ENCODE assay signal across 8 cellular contexts in the genomic region with DNA sequence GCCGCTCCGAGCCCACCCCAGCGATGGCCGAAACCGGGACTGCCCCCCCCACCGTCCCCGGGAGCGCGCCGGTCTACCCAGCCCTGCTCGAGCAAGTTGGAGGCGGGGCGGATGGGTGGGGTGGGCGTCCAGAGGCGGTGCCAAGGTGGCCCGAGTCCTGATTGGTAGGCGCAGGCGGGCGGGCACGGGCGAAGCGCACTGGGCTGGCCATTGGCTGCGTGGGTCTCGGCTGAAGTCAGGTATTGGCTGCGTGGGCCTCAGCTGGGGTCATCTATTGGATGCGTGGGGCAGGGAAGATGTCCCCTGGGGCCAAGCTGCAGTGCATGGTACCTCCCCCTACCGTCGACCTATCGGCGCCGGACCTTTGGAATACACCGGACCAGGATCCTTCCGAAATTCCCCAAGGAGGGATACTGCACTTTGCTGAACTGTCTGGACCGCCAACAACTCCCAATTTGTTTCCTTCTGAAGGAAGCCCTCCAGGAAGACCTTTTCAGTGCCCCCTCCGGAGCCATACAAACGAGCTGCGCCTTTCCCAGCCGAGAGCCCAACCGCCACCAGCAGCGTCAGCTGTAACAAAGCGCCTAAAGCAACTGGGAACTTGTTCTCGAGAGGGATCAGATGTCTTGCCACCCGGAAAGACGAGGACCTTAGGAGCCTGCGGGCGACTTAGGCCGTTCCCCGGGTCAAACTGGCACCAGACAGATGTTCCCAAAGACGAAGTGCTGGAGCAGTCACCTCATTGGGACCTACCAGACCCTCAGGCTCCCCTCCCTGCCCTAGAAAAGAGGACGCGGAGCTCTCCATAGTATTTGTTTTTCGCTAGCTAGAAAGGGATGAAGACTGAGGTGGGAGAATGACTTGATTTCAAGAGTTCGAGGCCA. TPM values are rescaled to one million over a fixed set of nuclear protein-coding genes. Genes with fewer than 3 reads are reported as not detected.
A peak's percentile ranks its signal among the peaks of the same experiment; 100 is the strongest.
DNase-seq lines count a peak whose midpoint lies in the region; FAIRE-seq and TF ChIP-seq lines count a peak whose summit lies in the region.

A gene with protein sequence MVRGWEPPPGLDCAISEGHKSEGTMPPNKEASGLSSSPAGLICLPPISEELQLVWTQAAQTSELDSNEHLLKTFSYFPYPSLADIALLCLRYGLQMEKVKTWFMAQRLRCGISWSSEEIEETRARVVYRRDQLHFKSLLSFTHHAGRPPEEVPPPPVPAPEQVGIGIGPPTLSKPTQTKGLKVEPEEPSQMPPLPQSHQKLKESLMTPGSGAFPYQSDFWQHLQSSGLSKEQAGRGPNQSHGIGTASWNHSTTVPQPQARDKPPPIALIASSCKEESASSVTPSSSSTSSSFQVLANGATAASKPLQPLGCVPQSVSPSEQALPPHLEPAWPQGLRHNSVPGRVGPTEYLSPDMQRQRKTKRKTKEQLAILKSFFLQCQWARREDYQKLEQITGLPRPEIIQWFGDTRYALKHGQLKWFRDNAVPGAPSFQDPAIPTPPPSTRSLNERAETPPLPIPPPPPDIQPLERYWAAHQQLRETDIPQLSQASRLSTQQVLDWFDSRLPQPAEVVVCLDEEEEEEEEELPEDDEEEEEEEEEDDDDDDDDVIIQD (minus strand): TSS at position 113 of the 884 bp plus-strand sequence. CDS start 180 bp downstream, outside the sequence.

- H3K4me2 ChIP-seq in Loucy (ENCODE audit: low read depth, low read length, poor library complexity, severe bottlenecking), result peak within 1 kb of the TSS; percentile 91
- peak within 1 kb of the TSS; percentile 84 for H3K4me2 ChIP-seq in neural cell (ENCODE audit: low read length)

- peak; percentile 15 for TF ChIP-seq RAD21 in neural cell (conservative IDR thresholded peaks at IDR 0.05)

- WGBS in stomach, 5 donors, result 1 to 2% (median 1%) methylated on average over 28 to 53 of the region's 53 CpGs

- intact Hi-C loops in stomach (cut with DNase I; ENCODE audit: low total_unique reads), result no loop called here

- H2AFZ ChIP-seq in Loucy (ENCODE audit: low read length) (peak within 1 kb of the TSS; percentile 99), neural cell (ENCODE audit: low read depth, low read length) (peak within 1 kb of the TSS; percentile 75)

- H3K27me3 ChIP-seq in Loucy (ENCODE audit: insufficient read depth, low read length, poor library complexity, severe bottlenecking), result no peaks in the 10 kb centered on the region
- H3K27me3 ChIP-seq in neural cell (ENCODE audit: insufficient read depth, low read depth, low read length), result no peaks in the 10 kb centered on the region
- H3K27me3 ChIP-seq in stomach, result no peaks in the 10 kb centered on the region

- DNase-seq in ELF-1 (ENCODE audit: low read depth, low spot score), result peak; percentile 99
- peak; percentile 89 for DNase-seq in H54 (ENCODE audit: insufficient read length, low spot score)
- peak; percentile 98 for DNase-seq in activated T-helper 9 cell treated with anti-CD3 and anti-CD28 coated beads, Interleukin-2, amount 50 U/mL, for 16 hours (ENCODE audit: low read depth)
- peak; percentile 98 for DNase-seq in fibroblast of the aortic adventitia (ENCODE audit: low read depth)
- peak; percentile 99 for DNase-seq in stomach

- H3K4me1 ChIP-seq in Loucy (ENCODE audit: insufficient read depth, low read length, poor library complexity, severe bottlenecking) (peaks cover 24% of the 10 kb centered on the region), stomach (peaks cover 11 to 35% (median 29%) of the 10 kb centered on the region in 4 donors)

- TF ChIP-seq CTCF in Loucy (conservative IDR thresholded peaks at IDR 0.05; ENCODE audit: low read length) (no peak), fibroblast of the aortic adventitia (IDR thresholded peaks at IDR 0.05; ENCODE audit: insufficient read depth, low read length) (peak; percentile 8), neural cell (IDR thresholded peaks at IDR 0.05; ENCODE audit: poor library complexity, severe bottlenecking) (peak; percentile 48), stomach (IDR thresholded peaks at IDR 0.05) (peak in 4 of 7 experiments; percentile 10 to 32 (median 19))

- H3F3A ChIP-seq in Loucy (ENCODE audit: low read depth), result no peaks in the 10 kb centered on the region; the same call in 1 of the 2 replicates
- no peaks in the 10 kb centered on the region for H3F3A ChIP-seq in neural cell (ENCODE audit: insufficient read depth, low read length, poor library complexity, severe bottlenecking)

- no peaks in the 10 kb centered on the region for H3K9me3 ChIP-seq in Loucy (ENCODE audit: insufficient read depth, low read depth, low read length)
- no peaks in the 10 kb centered on the region for H3K9me3 ChIP-seq in neural cell (ENCODE audit: low read length)
- H3K9me3 ChIP-seq in stomach, result no peaks in the 10 kb centered on the region

- H3K36me3 ChIP-seq in Loucy (ENCODE audit: insufficient read depth, low read length) (no peaks in the 10 kb centered on the region), neural cell (ENCODE audit: insufficient read depth, low read length) (no peaks in the 10 kb centered on the region), stomach (peaks cover 0 to 6% (median 0%) of the 10 kb centered on the region in 4 donors)

- H3K27ac ChIP-seq in neural cell (ENCODE audit: low read length) (peak within 1 kb of the TSS; percentile 86), stomach (peak within 1 kb of the TSS; percentile 87 to 97 (median 96))

- peak; percentile 48 for TF ChIP-seq POLR2A in H54 (IDR thresholded peaks at IDR 0.05; ENCODE audit: low read depth, low read length)
- TF ChIP-seq POLR2A in Raji (IDR thresholded peaks at IDR 0.05; ENCODE audit: insufficient read depth, low read depth, low read length), result peak; percentile 69; the same call in 1 of the 2 replicates
- peak in 2 of 4 donors; percentile 11 to 72 for TF ChIP-seq POLR2A in stomach (IDR thresholded peaks at IDR 0.05)

- H3K4me3 ChIP-seq in Loucy (ENCODE audit: low read length, poor library complexity, severe bottlenecking), result peak within 1 kb of the TSS; percentile 97
- peak within 1 kb of the TSS; percentile 77 for H3K4me3 ChIP-seq in fibroblast of the aortic adventitia (ENCODE audit: low read depth, low read length)
- peak within 1 kb of the TSS; percentile 94 for H3K4me3 ChIP-seq in neural cell (ENCODE audit: low read length)
- peak within 1 kb of the TSS; percentile 64 to 92 (median 74) for H3K4me3 ChIP-seq in stomach

- peaks cover 28% of the 10 kb centered on the region; the same call in 1 of the 2 replicates for H3K79me2 ChIP-seq in Loucy (ENCODE audit: insufficient read depth, low read length)
- H3K79me2 ChIP-seq in neural cell (replicated peaks; ENCODE audit: insufficient read depth, low read length), result peaks cover 9% of the 10 kb centered on the region

- H3K9ac ChIP-seq in Loucy (ENCODE audit: low read depth, low read length, poor library complexity, severe bottlenecking) (peak within 1 kb of the TSS; percentile 92), neural cell (ENCODE audit: low read length) (peak within 1 kb of the TSS; percentile 80)

- H3K9me2 ChIP-seq in Loucy (replicated peaks; ENCODE audit: low read depth, low read length) (no peaks in the 10 kb centered on the region), neural cell (ENCODE audit: insufficient read depth, low read length) (no peaks in the 10 kb centered on the region)

- H4K20me1 ChIP-seq in Loucy (ENCODE audit: insufficient read depth, low read length, poor library complexity, severe bottlenecking) (no peaks in the 10 kb centered on the region), neural cell (ENCODE audit: insufficient read depth) (no peaks in the 10 kb centered on the region)

- peak; percentile 97 for FAIRE-seq in H54 (lab: Jason Lieb, UNC)

- TF ChIP-seq EP300 in neural cell (conservative IDR thresholded peaks at IDR 0.05; ENCODE audit: poor library complexity, severe bottlenecking) (no peak), stomach (IDR thresholded peaks at IDR 0.05) (no peak)

TF ChIP-seq in neural cell, 6 proteins besides CTCF, POLR2A, EP300 and RAD21:
- TF ChIP-seq EZH2 (IDR thresholded peaks at IDR 0.05; ENCODE audit: borderline replicate concordance, insufficient read depth, low read length, poor library complexity, severe bottlenecking) (no peak), MXI1 (conservative IDR thresholded peaks at IDR 0.05; ENCODE audit: poor library complexity, severe bottlenecking) (peak; percentile 53), POLR2AphosphoS5 (IDR thresholded peaks at IDR 0.05) (peak; percentile 83), TAF1 (IDR thresholded peaks at IDR 0.05; ENCODE audit: low read depth) (peak; percentile 65), SMC3 (conservative IDR thresholded peaks at IDR 0.05; ENCODE audit: poor library complexity) (peak; percentile 21)
- TF ChIP-seq, protein P1, sequence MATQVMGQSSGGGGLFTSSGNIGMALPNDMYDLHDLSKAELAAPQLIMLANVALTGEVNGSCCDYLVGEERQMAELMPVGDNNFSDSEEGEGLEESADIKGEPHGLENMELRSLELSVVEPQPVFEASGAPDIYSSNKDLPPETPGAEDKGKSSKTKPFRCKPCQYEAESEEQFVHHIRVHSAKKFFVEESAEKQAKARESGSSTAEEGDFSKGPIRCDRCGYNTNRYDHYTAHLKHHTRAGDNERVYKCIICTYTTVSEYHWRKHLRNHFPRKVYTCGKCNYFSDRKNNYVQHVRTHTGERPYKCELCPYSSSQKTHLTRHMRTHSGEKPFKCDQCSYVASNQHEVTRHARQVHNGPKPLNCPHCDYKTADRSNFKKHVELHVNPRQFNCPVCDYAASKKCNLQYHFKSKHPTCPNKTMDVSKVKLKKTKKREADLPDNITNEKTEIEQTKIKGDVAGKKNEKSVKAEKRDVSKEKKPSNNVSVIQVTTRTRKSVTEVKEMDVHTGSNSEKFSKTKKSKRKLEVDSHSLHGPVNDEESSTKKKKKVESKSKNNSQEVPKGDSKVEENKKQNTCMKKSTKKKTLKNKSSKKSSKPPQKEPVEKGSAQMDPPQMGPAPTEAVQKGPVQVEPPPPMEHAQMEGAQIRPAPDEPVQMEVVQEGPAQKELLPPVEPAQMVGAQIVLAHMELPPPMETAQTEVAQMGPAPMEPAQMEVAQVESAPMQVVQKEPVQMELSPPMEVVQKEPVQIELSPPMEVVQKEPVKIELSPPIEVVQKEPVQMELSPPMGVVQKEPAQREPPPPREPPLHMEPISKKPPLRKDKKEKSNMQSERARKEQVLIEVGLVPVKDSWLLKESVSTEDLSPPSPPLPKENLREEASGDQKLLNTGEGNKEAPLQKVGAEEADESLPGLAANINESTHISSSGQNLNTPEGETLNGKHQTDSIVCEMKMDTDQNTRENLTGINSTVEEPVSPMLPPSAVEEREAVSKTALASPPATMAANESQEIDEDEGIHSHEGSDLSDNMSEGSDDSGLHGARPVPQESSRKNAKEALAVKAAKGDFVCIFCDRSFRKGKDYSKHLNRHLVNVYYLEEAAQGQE (IDR thresholded peaks at IDR 0.05; ENCODE audit: borderline replicate concordance), result peak; percentile 37

RNA-seq across cellular contexts. Expression of the gene that starts here (rescaled TPM):
- total RNA-seq in fibroblast of the aortic adventitia (ENCODE audit: low replicate concordance) (7.0 and 7.5 TPM in 2 replicates), stomach (100 to 1,000 TPM in 1 of 5 donors, 10 to 100 TPM in 1, 1 to 10 TPM in 3; 5.1 to 103 (median 8.3) TPM)
- polyA plus RNA-seq in neural cell (4.4 and 6.6 TPM in 2 replicates), stomach (1 to 10 TPM; 5.8 to 9.6 (median 7.0) TPM)
- polyA minus RNA-seq in neural cell, result 9.0 and 9.4 TPM in 2 replicates

Comparison
In these comparisons a context has a peak if more than half of its experiments do, and no peak if none do; other contexts are left out.
1. Peak in every context shown above with its lines: DNase-seq, H3K4me3 ChIP-seq and H3K27ac ChIP-seq.